In genomic region chr11:94350850-94351563, GRCh38 we compare ENCODE assay signal across 18 cellular contexts. TPM values are rescaled to one million over a fixed set of nuclear protein-coding genes. Genes with fewer than 3 reads are reported as not detected.
"Had no signal": no experiment of that assay in that cellular context is flagged by ENCODE, and none has a peak within 500 bp of the region (broad histone marks: within the 10 kb centered on the region; RNA-seq: fewer than 3 reads in every experiment).

No MANE protein-coding gene starts in this region.

RNA-seq across cellular contexts. Expression of gene IZUMO1R, which starts 46.6 kb away (rescaled TPM):
- total RNA-seq: activated B cell treated with CpG ODN at 0.5 μM for 24 hours; activated CD4-positive, alpha-beta memory T cell treated with anti-CD3 and anti-CD28 coated beads for 36 hours; activated CD4-positive, alpha-beta T cell treated with anti-CD3 and anti-CD28 coated beads, Interleukin-2, amount 10 ng/mL, durations not matched to agents 24 days and 14 days; activated CD8-positive, alpha-beta memory T cell treated with anti-CD3 and anti-CD28 coated beads for 36 hours; activated CD8-positive, alpha-beta T cell treated with anti-CD3 and anti-CD28 coated beads for 36 hours; activated naive CD4-positive, alpha-beta T cell treated with anti-CD3 and anti-CD28 coated beads for 36 hours; activated naive CD4-positive, alpha-beta T cell treated with anti-CD3 and anti-CD28 coated beads, Interleukin-2, amount 50 U/mL, for 72 hours; activated naive CD8-positive, alpha-beta T cell treated with anti-CD3 and anti-CD28 coated beads for 36 hours; activated T-cell treated with anti-CD3 and anti-CD28 coated beads, Interleukin-2, amount 50 U/mL, for 4 hours; activated T-cell treated with anti-CD3 and anti-CD28 coated beads, Interleukin-2, amount 50 U/mL, for 72 hours; activated T-helper 1 cell treated with anti-CD3 and anti-CD28 coated beads, Interleukin-12 subunit alpha, Interleukin-12 subunit beta, Interleukin-2, Interleukin-4 antibody, amounts not matched to agents 30 ng/mL and 10 ng/mL and 1 ng/mL, durations not matched to agents 14 hours and 24 hours and 36 hours; activated T-helper 17 cell treated with anti-CD3 and anti-CD28 coated beads, Interleukin-2, amount 50 U/mL, for 72 hours; aorta; astrocyte; body of pancreas; breast epithelium; cardiac septum had no signal
- polyA plus RNA-seq: adrenal gland, aorta had no signal

RNA-seq across cellular contexts. Expression of gene GPR83, which starts 50.2 kb away (rescaled TPM):
- total RNA-seq: activated CD4-positive, alpha-beta memory T cell treated with anti-CD3 and anti-CD28 coated beads for 36 hours; activated CD4-positive, alpha-beta T cell treated with anti-CD3 and anti-CD28 coated beads, Interleukin-2, amount 10 ng/mL, durations not matched to agents 24 days and 14 days; activated naive CD4-positive, alpha-beta T cell treated with anti-CD3 and anti-CD28 coated beads for 36 hours; activated T-helper 1 cell treated with anti-CD3 and anti-CD28 coated beads, Interleukin-12 subunit alpha, Interleukin-12 subunit beta, Interleukin-2, Interleukin-4 antibody, amounts not matched to agents 30 ng/mL and 10 ng/mL and 1 ng/mL, durations not matched to agents 14 hours and 24 hours and 36 hours; body of pancreas; cardiac septum had no signal
- polyA plus RNA-seq: aorta had no signal
